8 cellular contexts compared by ENCODE assay signal in genomic region chr3:186783070-186783730, GRCh38. TPM values are rescaled to one million over a fixed set of nuclear protein-coding genes. Genes with fewer than 3 reads are reported as not detected.
DNase-seq lines count a peak whose midpoint lies in the region; ATAC-seq and TF ChIP-seq lines count a peak whose summit lies in the region.

Gene EIF4A2 (plus strand): TSS chr3:186783577. CDS start chr3:186783611, 34 bp downstream.

- no peaks in the 10 kb centered on the region for H3K4me1 ChIP-seq in foreskin keratinocyte
- peaks cover 35% of the 10 kb centered on the region for H3K4me1 ChIP-seq in neuron (ENCODE audit: insufficient read depth, low read length)
- H3K4me1 ChIP-seq in stomach smooth muscle (ENCODE audit: control insufficient read depth, insufficient read depth, low read length) = peaks cover 33% of the 10 kb centered on the region

- H3K36me3 ChIP-seq in neuron (ENCODE audit: insufficient read depth, low read length) (peaks cover 42% of the 10 kb centered on the region), stomach smooth muscle (ENCODE audit: control insufficient read depth in 2 of 2, insufficient read depth in 2 of 2, low read length in 2 of 2) (peaks cover 38 to 40% of the 10 kb centered on the region in 2 donors)

- peak within 1 kb of the TSS; percentile 98 to 100 for H3K9ac ChIP-seq in stomach smooth muscle (ENCODE audit: low read length in 2 of 2)

- peak; percentile 97 for TF ChIP-seq POLR2A in NB4 (IDR thresholded peaks at IDR 0.05; ENCODE audit: extremely low read depth, insufficient read length)

- H2AFZ ChIP-seq in neuron (ENCODE audit: low read depth, low read length) = peak within 1 kb of the TSS; percentile 100

- H3K4me3 ChIP-seq in HFF-Myc (replicated peaks; ENCODE audit: low read depth, low read length) (peak within 1 kb of the TSS; percentile 91), NB4 (ENCODE audit: low read depth, low read length) (peak within 1 kb of the TSS; percentile 99), neuron (ENCODE audit: low read length) (peak within 1 kb of the TSS; percentile 92), stomach smooth muscle (ENCODE audit: low read length in 2 of 2) (peak within 1 kb of the TSS; percentile 88 to 100)

- no peaks in the 10 kb centered on the region for H3K27me3 ChIP-seq in foreskin keratinocyte
- no peaks in the 10 kb centered on the region for H3K27me3 ChIP-seq in neuron (ENCODE audit: insufficient read depth, low read length)
- H3K27me3 ChIP-seq in stomach smooth muscle (ENCODE audit: control insufficient read depth in 1 of 2, insufficient read depth in 2 of 2, low read length in 2 of 2) = no peaks in the 10 kb centered on the region

- H3K27ac ChIP-seq in foreskin keratinocyte = peak within 1 kb of the TSS; percentile 97
- peak within 1 kb of the TSS; percentile 99 for H3K27ac ChIP-seq in stomach smooth muscle (ENCODE audit: low read length)

- DNase-seq in GF-D8 (lab: John Stamatoyannopoulos, UW) = peak; percentile 54
- peak; percentile 71 for DNase-seq in HFF-Myc (ENCODE audit: extremely low read depth, low read depth)
- peak; percentile 91 for DNase-seq in NB4 (ENCODE audit: low read depth)
- peak; percentile 93 for DNase-seq in SK-N-DZ (ENCODE audit: low spot score)
- DNase-seq in activated naive CD4-positive, alpha-beta T cell treated with Interleukin-2 at 50 U/mL for 16 hours = peak; percentile 91
- DNase-seq in foreskin keratinocyte = peak; percentile 70 to 85

- peak; percentile 71 for ATAC-seq in foreskin keratinocyte

- H3K9me3 ChIP-seq in neuron (ENCODE audit: low read length) = no peaks in the 10 kb centered on the region
- H3K9me3 ChIP-seq in stomach smooth muscle (ENCODE audit: control insufficient read depth in 2 of 2, low read length in 2 of 2) = no peaks in the 10 kb centered on the region

- TF ChIP-seq CTCF in HFF-Myc (IDR thresholded peaks at IDR 0.05; ENCODE audit: low read depth, low read length, missing control alignments) (no peak), NB4 (IDR thresholded peaks at IDR 0.05; ENCODE audit: low read depth, low read length) (no peak), foreskin keratinocyte (conservative IDR thresholded peaks at IDR 0.05) (no peak)

RNA-seq across cellular contexts. Expression of gene EIF4A2, which starts in this region (rescaled TPM):
- 698 and 722 TPM in 2 replicates for polyA plus RNA-seq in SK-N-DZ (2014; cell fraction: cytosol; rRNA removed)
- polyA plus RNA-seq in SK-N-DZ (2014; cell fraction: nucleus; rRNA removed) = 1,380 and 1,503 TPM in 2 replicates
- 247 and 274 TPM in 2 replicates for total RNA-seq in foreskin keratinocyte
- polyA plus RNA-seq in foreskin keratinocyte = 137 and 167 TPM in 2 replicates

Comparison
In these comparisons a context has a peak if more than half of its experiments do, and no peak if none do; other contexts are left out.
1. Peak in every context shown above with its lines: DNase-seq, ATAC-seq, H3K4me3 ChIP-seq and H3K27ac ChIP-seq.